In genomic region chr17:74442291-74442669, GRCh38 we compare ENCODE assay signal across 9 cellular contexts. TPM values are rescaled to one million over a fixed set of nuclear protein-coding genes. Genes with fewer than 3 reads are reported as not detected.
A peak's percentile ranks its signal among the peaks of the same experiment; 100 is the strongest.
DNase-seq lines count a peak whose midpoint lies in the region; ATAC-seq and TF ChIP-seq lines count a peak whose summit lies in the region.
"Had no signal": no experiment of that assay in that cellular context is flagged by ENCODE, and none has a peak within 500 bp of the region (broad histone marks: within the 10 kb centered on the region; RNA-seq: fewer than 3 reads in every experiment).

No MANE protein-coding gene starts in this region.

- H3K27me3 Mint-ChIP-seq in mesothelial cell of epicardium (ENCODE audit: low read depth) = no peaks in the 10 kb centered on the region

- no peaks in the 10 kb centered on the region for H3K9me2 ChIP-seq in HCT116 (ENCODE audit: insufficient read depth)

- peak overlapping the region; percentile 41 for H3K27ac Mint-ChIP-seq in mesothelial cell of epicardium

- H3K4me2 ChIP-seq in HCT116 (ENCODE audit: low read length) = peak overlapping the region; percentile 80

- H3K9me3 ChIP-seq in HCT116 (ENCODE audit: control insufficient read depth in 1 of 2, insufficient read depth in 1 of 2, low read depth in 1 of 2, low read length in 2 of 2) = peaks cover 7 to 10% of the 10 kb centered on the region in 2 experiments; a peak in 3 of 4 replicates

- H3K36me3 Mint-ChIP-seq in mesothelial cell of epicardium = peaks cover 21% of the 10 kb centered on the region

- TF ChIP-seq CTCF in HCT116 (IDR thresholded peaks at IDR 0.05 in 2 of 3, conservative IDR thresholded peaks at IDR 0.05 in 1 of 3; ENCODE audit: borderline replicate concordance in 1 of 3, insufficient read depth in 1 of 3, low read depth in 2 of 3, low read length in 2 of 3) = no peak
- no peak for TF ChIP-seq CTCF in coronary artery (IDR thresholded peaks at IDR 0.05)
- no peak for TF ChIP-seq CTCF in mesothelial cell of epicardium (IDR thresholded peaks at IDR 0.05; ENCODE audit: unreplicated experiment)

- CTCF ChIA-PET in HCT116 (lab: Charles Lee) = interaction anchor here (0.9 to 1.7 kb wide), 2 partner anchors 25 to 63 kb away, joined by 3 to 4 read pairs; no protein-coding TSS in a partner anchor

- intact Hi-C loops in HCT116 (cut with micrococcal nuclease) = loop anchor here (5.0 kb wide), 1 partner anchor 230 kb away; the partner anchor contains the start of gene TTYH2

- no peak overlapping the region for H2AFZ ChIP-seq in HCT116 (ENCODE audit: low read depth, low read length, poor library complexity, severe bottlenecking)

- peaks cover 6% of the 10 kb centered on the region for H3K9me3 Mint-ChIP-seq in mesothelial cell of epicardium

- DNase-seq in HCT116 (ENCODE audit: low read depth, low spot score) (no peak), coronary artery (ENCODE audit: low spot score) (no peak), mesothelial cell of epicardium (ENCODE audit: low spot score in 2 of 2, unreplicated experiment in 2 of 2) (no peak), NCI-H1105 (lab: John Stamatoyannopoulos, UW) (no peak), 8988T (no peak), NCI-H1092 (lab: John Stamatoyannopoulos, UW) (no peak)
- DNase-seq in activated CD4-positive, CD25-positive, alpha-beta regulatory T cell treated with anti-CD3 and anti-CD28 coated beads, Interleukin-2, amount 50 U/mL, for 72 hours = no peak
- DNase-seq: activated T-cell treated with anti-CD3 and anti-CD28 coated beads, Interleukin-2, amount 50 U/mL, for 48 hours had no signal

- RAD21 ChIA-PET in HCT116 (lab: Charles Lee; ENCODE audit: low non-redundant PET in 1 of 2, low total read pairs in 2 of 2, uncharacterized antibody in 2 of 2, unreplicated experiment in 2 of 2) = no interaction called here

- peaks cover 24 to 26% of the 10 kb centered on the region in 2 experiments for H3K4me1 ChIP-seq in HCT116 (ENCODE audit: control insufficient read depth in 1 of 2, insufficient read depth in 2 of 2, low read length in 2 of 2)

- H3K4me1 Mint-ChIP-seq in mesothelial cell of epicardium = peaks cover 7% of the 10 kb centered on the region

- H3K4me3 Mint-ChIP-seq in mesothelial cell of epicardium = no peak overlapping the region

- TF ChIP-seq POLR2A in HCT116 (IDR thresholded peaks at IDR 0.05; ENCODE audit: borderline replicate concordance, extremely low read depth, insufficient read depth, insufficient read length) = no peak

- H3K9ac ChIP-seq in HCT116 (ENCODE audit: low read length) = peak overlapping the region; percentile 58

- BruUV-seq in HCT116 (replicated peaks; lab: Mats Ljungman, UMichigan) = no TSS peak

- H3K4me3 ChIP-seq in HCT116 (replicated peaks in 1 of 2; ENCODE audit: low read depth in 1 of 2, low read length in 2 of 2) = peak overlapping the region; percentile 39 to 54
- peak overlapping the region; percentile 59 for H3K4me3 ChIP-seq in coronary artery

- no peak for TF ChIP-seq RAD21 in HCT116 (IDR thresholded peaks at IDR 0.05; ENCODE audit: low read depth)

- no peaks in the 10 kb centered on the region for H3K79me2 ChIP-seq in HCT116 (ENCODE audit: insufficient read depth, low read length)

- peaks cover 9 to 17% of the 10 kb centered on the region in 2 experiments; a peak in 3 of 4 replicates for H3K36me3 ChIP-seq in HCT116 (ENCODE audit: control insufficient read depth in 1 of 2, insufficient read depth in 2 of 2, low read length in 2 of 2)

- no peak for ATAC-seq in HCT116

- no peaks in the 10 kb centered on the region for H4K20me1 ChIP-seq in HCT116 (ENCODE audit: insufficient read depth)

- H3K27ac ChIP-seq in HCT116 (ENCODE audit: low read depth, low read length) (peak overlapping the region; percentile 84), coronary artery (peak overlapping the region; percentile 81 to 93), temporal lobe (ENCODE audit: low read depth, low read length) (peak overlapping the region; percentile 80)

- no peaks in the 10 kb centered on the region for H3K27me3 ChIP-seq in HCT116 (ENCODE audit: insufficient read depth, low read length)

- POLR2A ChIA-PET in HCT116 (lab: Charles Lee) = no interaction called here

TF ChIP-seq in HCT116, 20 proteins besides CTCF, POLR2A, EP300 and RAD21:
- no peak for TF ChIP-seq ZFX (IDR thresholded peaks at IDR 0.05)
- no peak for TF ChIP-seq EZH2 (IDR thresholded peaks at IDR 0.05)
- TF ChIP-seq CEBPB (IDR thresholded peaks at IDR 0.05; ENCODE audit: low read depth) = no peak

RNA-seq across cellular contexts. Expression of gene GPRC5C, which starts 10.4 kb away (rescaled TPM):
- total RNA-seq in HCT116 (2021; ENCODE audit: unreplicated experiment) = 54.4 TPM
- polyA plus RNA-seq in HCT116 (2012) = 83.1 and 93.8 TPM in 2 replicates
- 37.2 to 44.2 TPM (median 38.7 TPM) in 3 replicates for total RNA-seq in mesothelial cell of epicardium
- total RNA-seq in temporal lobe = 4.2 TPM

RNA-seq across cellular contexts. Expression of gene CD300A, which starts 24.2 kb away (rescaled TPM):
- total RNA-seq in HCT116 (2021; ENCODE audit: unreplicated experiment) (0.71 TPM), mesothelial cell of epicardium (not detected in 3 replicates), temporal lobe (2.0 TPM)
- 0.11 and 0.17 TPM in 2 replicates for polyA plus RNA-seq in HCT116 (2012)
